In genomic region chr2:179612108-179612507, GRCh38 we compare ENCODE assay signal across 21 cellular contexts.
DNase-seq lines count a peak whose midpoint lies in the region; ATAC-seq and TF ChIP-seq lines count a peak whose summit lies in the region.
"Had no signal": no experiment of that assay in that cellular context is flagged by ENCODE, and none has a peak within 500 bp of the region (broad histone marks: within the 10 kb centered on the region; RNA-seq: fewer than 3 reads in every experiment).

No MANE protein-coding gene starts in this region.

- no peak overlapping the region for H3K4ac ChIP-seq in mesendoderm (ENCODE audit: low read depth, low read length)

- no peak overlapping the region for H2AK5ac ChIP-seq in mesendoderm (ENCODE audit: low read length)

- no peak overlapping the region for H3K23ac ChIP-seq in mesendoderm (ENCODE audit: low read length)

- ATAC-seq in GM19324 (IDR thresholded peaks at IDR 0.05; ENCODE audit: low FRiP score, unreplicated experiment): no peak
- ATAC-seq in HG02981 (IDR thresholded peaks at IDR 0.05; ENCODE audit: unreplicated experiment): no peak
- ATAC-seq: heart left ventricle; Panc1; stimulated activated memory B cell treated with anti-CD40 and anti-IgM and Interleukin-4, amounts not matched to agents 10 μg/mL and 1 μg/mL and 100 μg/mL, for 72 hours had no signal

- in situ Hi-C loops in astrocyte of the spinal cord (cut with HindIII; ENCODE audit: low sequenced_read_pairs): no loop called here

- H3K56ac ChIP-seq in mesendoderm (ENCODE audit: low read length): no peak overlapping the region

- no peaks in the 10 kb centered on the region for H3K9me3 ChIP-seq in AG04450 (ENCODE audit: control insufficient read depth, insufficient read depth, low read length)
- H3K9me3 ChIP-seq: Caco-2, heart left ventricle, tibial nerve had no signal

- no peak overlapping the region for H4K8ac ChIP-seq in mesendoderm (ENCODE audit: low read depth, low read length)

- H3K18ac ChIP-seq in mesendoderm (ENCODE audit: low read length): no peak overlapping the region

- H3K4me1 ChIP-seq in mesendoderm (ENCODE audit: control insufficient read depth, low read depth, low read length): no peaks in the 10 kb centered on the region
- H3K4me1 ChIP-seq: Caco-2, tibial nerve had no signal

- H3K27ac ChIP-seq in AG04450 (ENCODE audit: low read depth, low read length): no peak overlapping the region
- peak overlapping the region; percentile 55 for H3K27ac ChIP-seq in mesendoderm (ENCODE audit: low read depth, low read length)
- H3K27ac ChIP-seq: brain microvascular endothelial cell, epithelial cell of prostate, heart left ventricle, tibial nerve had no signal

- H3K79me2 ChIP-seq in mesendoderm (ENCODE audit: control insufficient read depth, insufficient read depth, low read length): no peaks in the 10 kb centered on the region

- no peaks in the 10 kb centered on the region for H3K27me3 ChIP-seq in AG04450 (ENCODE audit: control insufficient read depth, insufficient read depth, low read length)
- no peaks in the 10 kb centered on the region for H3K27me3 ChIP-seq in mesendoderm (ENCODE audit: insufficient read depth, low read length, poor library complexity)
- H3K27me3 ChIP-seq: brain microvascular endothelial cell, heart left ventricle, tibial nerve had no signal

- H4K5ac ChIP-seq in mesendoderm (ENCODE audit: low read length): no peak overlapping the region

- H2BK120ac ChIP-seq in mesendoderm (ENCODE audit: low read depth, low read length): no peak overlapping the region

- no peak overlapping the region for H2BK5ac ChIP-seq in mesendoderm (ENCODE audit: low read length)

- H3K9ac ChIP-seq in mesendoderm (ENCODE audit: low read length): no peak overlapping the region

- DNase-seq in AG04450 (ENCODE audit: low read depth, low spot score) (peak; percentile 32), GM04504 (ENCODE audit: low read depth) (peak; percentile 85), astrocyte of the spinal cord (ENCODE audit: low read depth, low spot score) (peak; percentile 55), mesendoderm (peak; percentile 64), GM19238 (ENCODE audit: insufficient read length, low spot score) (no peak)
- DNase-seq in activated CD8-positive, alpha-beta memory T cell treated with anti-CD3 and anti-CD28 coated beads for 24 hours: no peak
- DNase-seq: activated CD4-positive, alpha-beta T cell treated with anti-CD3 and anti-CD28 coated beads, Interleukin-2, amount 10 ng/mL, durations not matched to agents 7 days and 5 days; activated naive CD4-positive, alpha-beta T cell treated with anti-CD3 and anti-CD28 coated beads, Interleukin-2, amount 10 ng/mL, durations not matched to agents 7 days and 5 days; Caco-2; GDM1; heart left ventricle; KBM-7; NCI-H1092 treated with DMSO at 0.1 percent for 48 hours; NCI-H82 had no signal

- CTCF ChIA-PET in AG04450 (lab: Charles Lee): no interaction called here

- no peak overlapping the region for H3K4me3 ChIP-seq in AG04450 (ENCODE audit: low read depth, low read length)
- H3K4me3 ChIP-seq in astrocyte of the spinal cord (ENCODE audit: low read depth, low read length): no peak overlapping the region
- H3K4me3 ChIP-seq in mesendoderm (ENCODE audit: low read length): no peak overlapping the region
- H3K4me3 ChIP-seq: heart left ventricle, tibial nerve had no signal

- POLR2A ChIA-PET in AG04450 (lab: Yijun Ruan, JAX): no interaction called here

- WGBS in mesendoderm (ENCODE audit: extremely low coverage, insufficient coverage, low lambda C conversion rate): no CpG with 5 or more reads among the region's 1 CpG

- H3K79me1 ChIP-seq in mesendoderm (ENCODE audit: low read length): no peaks in the 10 kb centered on the region

- TF ChIP-seq CTCF in AG04450 (IDR thresholded peaks at IDR 0.05; ENCODE audit: low read depth, low read length): no peak
- TF ChIP-seq CTCF in astrocyte of the spinal cord (IDR thresholded peaks at IDR 0.05; ENCODE audit: low read depth, low read length): no peak

- H2BK15ac ChIP-seq in mesendoderm (replicated peaks; ENCODE audit: low read depth): no peak overlapping the region

- no peak overlapping the region for H3K4me2 ChIP-seq in mesendoderm (ENCODE audit: low read length)

- no peaks in the 10 kb centered on the region for H3K36me3 ChIP-seq in mesendoderm (ENCODE audit: control insufficient read depth, insufficient read depth, low read length)
- H3K36me3 ChIP-seq: brain microvascular endothelial cell, heart left ventricle, tibial nerve had no signal

Comparison
In these comparisons a context has a peak if more than half of its experiments do, and no peak if none do; other contexts are left out.
1. DNase-seq: peak in AG04450 (single experiment), GM04504 (single experiment), astrocyte of the spinal cord (single experiment) and mesendoderm (single experiment); none in activated CD8-positive, alpha-beta memory T cell treated with anti-CD3 and anti-CD28 coated beads for 24 hours (single experiment) and GM19238 (single experiment).